In genomic region chr3:171446801-171447578, GRCh38 we compare ENCODE assay signal across 11 cellular contexts. TPM values are rescaled to one million over a fixed set of nuclear protein-coding genes. Genes with fewer than 3 reads are reported as not detected.
DNase-seq lines count a peak whose midpoint lies in the region; ATAC-seq, FAIRE-seq and TF ChIP-seq lines count a peak whose summit lies in the region.
"Had no signal": no experiment of that assay in that cellular context is flagged by ENCODE, and none has a peak within 500 bp of the region (broad histone marks: within the 10 kb centered on the region; RNA-seq: fewer than 3 reads in every experiment).

No MANE protein-coding gene starts in this region.

- intact Hi-C loops in MCF 10A (cut with micrococcal nuclease) (no loop called here), breast epithelium (cut with DNase I; ENCODE audit: low total_unique reads) (no loop called here)

- TF ChIP-seq POLR2A in breast epithelium (IDR thresholded peaks at IDR 0.05), result no peak

- no peaks in the 10 kb centered on the region for H3K36me3 ChIP-seq in breast epithelium

- peak; percentile 93 for FAIRE-seq in RCC 7860 (lab: Jason Lieb, UNC)
- FAIRE-seq in urothelium cell line (lab: Jason Lieb, UNC), result no peak

- BruUV-seq in MCF 10A (replicated peaks; lab: Mats Ljungman, UMichigan), result no TSS peak

- peaks cover 6% of the 10 kb centered on the region for H3K4me1 Mint-ChIP-seq in MCF 10A (ENCODE audit: insufficient read depth, unreplicated experiment)

- H3K4me3 Mint-ChIP-seq in MCF 10A (ENCODE audit: unreplicated experiment), result no peak overlapping the region

- CTCF ChIA-PET in MCF 10A (lab: Yijun Ruan, JAX), result interaction anchor here (0.6 to 1.1 kb wide), 3 partner anchors 10 to 413 kb away, joined by 3 to 6 read pairs (median 3); no protein-coding TSS in a partner anchor

- H3K9me3 ChIP-seq in breast epithelium, result no peaks in the 10 kb centered on the region

- no peak overlapping the region for H3K4me3 ChIP-seq in breast epithelium

- H3K27me3 ChIP-seq in breast epithelium, result no peaks in the 10 kb centered on the region

- no peaks in the 10 kb centered on the region for H3K36me3 Mint-ChIP-seq in MCF 10A (ENCODE audit: insufficient read depth, unreplicated experiment)

- ATAC-seq in esophagus mucosa (peak; percentile 83), GM18867 (IDR thresholded peaks at IDR 0.05; ENCODE audit: unreplicated experiment) (no peak)

- no peaks in the 10 kb centered on the region for H3K27me3 Mint-ChIP-seq in MCF 10A (ENCODE audit: insufficient read depth, unreplicated experiment)
- H3K27me3 Mint-ChIP-seq: CD8-positive, alpha-beta memory T cell had no signal

- no peak overlapping the region for H3K27ac Mint-ChIP-seq in MCF 10A (ENCODE audit: low read depth, unreplicated experiment)

- DNase-seq in MCF 10A (ENCODE audit: unreplicated experiment), result peak; percentile 63
- DNase-seq in breast epithelium (ENCODE audit: low spot score in 2 of 2), result no peak
- peak; percentile 82 for DNase-seq in RCC 7860 (ENCODE audit: low spot score)
- DNase-seq in urothelium cell line (ENCODE audit: low spot score), result peak; percentile 52
- DNase-seq in effector CD8-positive, alpha-beta T cell (lab: John Stamatoyannopoulos, UW), result no peak
- no peak for DNase-seq in NCI-H345 (lab: John Stamatoyannopoulos, UW)
- DNase-seq: activated CD4-positive, alpha-beta T cell treated with anti-CD3 and anti-CD28 coated beads for 4 hours; CD8-positive, alpha-beta memory T cell; NCI-H1105 had no signal

- no peak overlapping the region for H3K27ac ChIP-seq in breast epithelium

- TF ChIP-seq CTCF in MCF 10A (IDR thresholded peaks at IDR 0.05; ENCODE audit: unreplicated experiment), result no peak
- TF ChIP-seq CTCF in breast epithelium (IDR thresholded peaks at IDR 0.05), result no peak

- POLR2A ChIA-PET in MCF 10A (lab: Yijun Ruan, JAX), result interaction anchor here (0.6 to 2.0 kb wide), 15 partner anchors 10 to 1097 kb away, joined by 3 to 13 read pairs (median 3); partner anchors contain the start of gene TNIK

- H3K9me3 Mint-ChIP-seq in MCF 10A (ENCODE audit: unreplicated experiment), result no peaks in the 10 kb centered on the region
- H3K9me3 Mint-ChIP-seq: CD8-positive, alpha-beta memory T cell had no signal

- H3K4me1 ChIP-seq in breast epithelium, result no peaks in the 10 kb centered on the region

RNA-seq across cellular contexts. Expression of gene TNIK, which starts 13.2 kb away (rescaled TPM):
- total RNA-seq in MCF 10A (2022) (3.4 and 4.3 TPM in 2 replicates), breast epithelium (10 to 100 TPM in 2 of 3 donors, 1 to 10 TPM in 1; 7.4 to 17.6 (median 10.2) TPM), esophagus mucosa (3.0 TPM)

Comparison
In these comparisons a context has a peak if more than half of its experiments do, and no peak if none do; other contexts are left out.
1. DNase-seq: peak in MCF 10A (single experiment), RCC 7860 (single experiment) and urothelium cell line (single experiment); none in breast epithelium (0 of 2), effector CD8-positive, alpha-beta T cell (single experiment) and NCI-H345 (single experiment).